Comparison of ENCODE assay signal across 26 cellular contexts in genomic region chr10:80794996-80795395, GRCh38.
"Had no signal": no experiment of that assay in that cellular context is flagged by ENCODE, and none has a peak within 500 bp of the region (broad histone marks: within the 10 kb centered on the region; RNA-seq: fewer than 3 reads in every experiment).

No MANE protein-coding gene starts in this region.

- FAIRE-seq: endometrium, islet of Langerhans, keratinocyte had no signal

- H3K36me3 ChIP-seq: colonic mucosa, esophagus squamous epithelium, gastrocnemius medialis, heart right ventricle, left lung, lower lobe of right lung had no signal

- H3K27me3 ChIP-seq: colonic mucosa, esophagus squamous epithelium, gastrocnemius medialis, left lung had no signal

- ATAC-seq: effector memory CD8-positive, alpha-beta T cell; esophagus mucosa; gastrocnemius medialis; heart right ventricle; left cardiac atrium; left lung; left ventricle myocardium superior; lower lobe of right lung; mucosa of descending colon had no signal

- H3K9me3 ChIP-seq: colonic mucosa, esophagus squamous epithelium, gastrocnemius medialis, heart right ventricle, left lung, lower lobe of right lung, mucosa of descending colon had no signal

- H3K27ac ChIP-seq: colonic mucosa, epithelial cell of prostate, esophagus squamous epithelium, gastrocnemius medialis, heart right ventricle, left lung, lower lobe of right lung had no signal

- H3K4me3 ChIP-seq: colonic mucosa, esophagus squamous epithelium, gastrocnemius medialis, heart right ventricle, left lung, lower lobe of right lung, mucosa of descending colon had no signal

- DNase-seq: colonic mucosa; cortex of kidney; effector CD8-positive, alpha-beta T cell; effector memory CD8-positive, alpha-beta T cell; endodermal cell; erythroblast; esophagus squamous epithelium; foreskin fibroblast; foreskin melanocyte; gastrocnemius medialis; glutamatergic neuron; head of caudate nucleus; heart right ventricle; hippocampal formation; left cardiac atrium; left lung; left ventricle myocardium superior; lower lobe of right lung; mesenchymal stem cell; mucosa of descending colon; naive B cell had no signal

- H3K4me1 ChIP-seq: colonic mucosa, esophagus squamous epithelium, gastrocnemius medialis, heart right ventricle, left lung, lower lobe of right lung had no signal
